Comparison of ENCODE assay signal across 16 cellular contexts in genomic region chr3:29176501-29176900, GRCh38.
DNase-seq lines count a peak whose midpoint lies in the region; ATAC-seq lines count a peak whose summit lies in the region.
"Had no signal": no experiment of that assay in that cellular context is flagged by ENCODE, and none has a peak within 500 bp of the region (broad histone marks: within the 10 kb centered on the region; RNA-seq: fewer than 3 reads in every experiment).

No MANE protein-coding gene starts in this region.

- H3K36me3 ChIP-seq in CD4-positive, CD25-positive, alpha-beta regulatory T cell (ENCODE audit: control insufficient read depth, insufficient read depth, low read length): no peaks in the 10 kb centered on the region
- H3K36me3 ChIP-seq: prostate gland had no signal

- H3K9me3 ChIP-seq in CD4-positive, CD25-positive, alpha-beta regulatory T cell (ENCODE audit: control insufficient read depth in 2 of 2, low read length in 2 of 2): no peaks in the 10 kb centered on the region
- H3K9me3 ChIP-seq: prostate gland had no signal

- DNase-seq in CD4-positive, CD25-positive, alpha-beta regulatory T cell: no peak
- peak; percentile 74 for DNase-seq in NCI-H1092 treated with DMSO at 0.1 percent for 48 hours (lab: John Stamatoyannopoulos, UW)
- peak; percentile 46 for DNase-seq in NCI-H748 treated with DMSO at 0.1 percent for 48 hours (lab: John Stamatoyannopoulos, UW)
- DNase-seq in medulla oblongata (ENCODE audit: extremely low spot score): peak; percentile 37
- no peak for DNase-seq in T-helper 1 cell
- DNase-seq in stimulated activated naive CD4-positive, alpha-beta T cell (lab: John Stamatoyannopoulos, UW): no peak
- DNase-seq in NK-92 (lab: John Stamatoyannopoulos, UW; ENCODE audit: unreplicated experiment): no peak
- DNase-seq: activated CD8-positive, alpha-beta memory T cell treated with anti-CD3 and anti-CD28 coated beads, Interleukin-2, amount 50 U/mL, for 48 hours; activated naive CD8-positive, alpha-beta T cell treated with anti-CD3 and anti-CD28 coated beads, Interleukin-2, amount 10 ng/mL, durations not matched to agents 7 days and 5 days; EL; GOT3; stimulated activated CD4-positive, alpha-beta T cell treated with anti-CD3 and anti-CD28 coated beads, Interleukin-4, amount 100 ng/mL, for 4 hours; stimulated activated naive CD4-positive, alpha-beta T cell treated with Interleukin-2 at 50 U/mL for 16 hours had no signal

- no peaks in the 10 kb centered on the region for H3K27me3 ChIP-seq in CD4-positive, CD25-positive, alpha-beta regulatory T cell (ENCODE audit: control insufficient read depth, insufficient read depth, low read length)

- peaks cover 8 to 33% (median 12%) of the 10 kb centered on the region in 4 donors for H3K4me1 Mint-ChIP-seq in CD4-positive, CD25-positive, alpha-beta regulatory T cell
- H3K4me1 Mint-ChIP-seq: memory B cell had no signal

- H3K4me3 Mint-ChIP-seq in CD4-positive, CD25-positive, alpha-beta regulatory T cell: no peak overlapping the region
- H3K4me3 Mint-ChIP-seq: activated naive CD8-positive, alpha-beta T cell treated with anti-CD3 and anti-CD28 coated beads, Interleukin-2, amount 10 ng/mL, durations not matched to agents 7 days and 5 days; memory B cell had no signal

- no peak overlapping the region for H3K4me3 ChIP-seq in CD4-positive, CD25-positive, alpha-beta regulatory T cell (ENCODE audit: low read depth, low read length)
- H3K4me3 ChIP-seq: prostate gland had no signal

- H3K27me3 Mint-ChIP-seq in CD4-positive, CD25-positive, alpha-beta regulatory T cell: no peaks in the 10 kb centered on the region
- H3K27me3 Mint-ChIP-seq: activated naive CD8-positive, alpha-beta T cell treated with anti-CD3 and anti-CD28 coated beads, Interleukin-2, amount 10 ng/mL, durations not matched to agents 7 days and 5 days; memory B cell had no signal

- no peaks in the 10 kb centered on the region for H3K36me3 Mint-ChIP-seq in CD4-positive, CD25-positive, alpha-beta regulatory T cell

- H3K4me1 ChIP-seq in CD4-positive, CD25-positive, alpha-beta regulatory T cell (ENCODE audit: control insufficient read depth, insufficient read depth, low read length, poor library complexity, severe bottlenecking): no peaks in the 10 kb centered on the region

- H3K27ac Mint-ChIP-seq in CD4-positive, CD25-positive, alpha-beta regulatory T cell: peak overlapping the region in 2 of 3 donors; percentile 28 to 63
- H3K27ac Mint-ChIP-seq: activated naive CD8-positive, alpha-beta T cell treated with anti-CD3 and anti-CD28 coated beads, Interleukin-2, amount 10 ng/mL, durations not matched to agents 7 days and 5 days; memory B cell had no signal

- ATAC-seq in CD4-positive, CD25-positive, alpha-beta regulatory T cell (ENCODE audit: low read depth in 2 of 2): no peak
- ATAC-seq in HG03108 (IDR thresholded peaks at IDR 0.05; ENCODE audit: unreplicated experiment): no peak

- no peak overlapping the region for H3K27ac ChIP-seq in CD4-positive, CD25-positive, alpha-beta regulatory T cell (ENCODE audit: insufficient read depth, low read length, poor library complexity, severe bottlenecking)
- H3K27ac ChIP-seq: prostate gland had no signal

- H3K9me3 Mint-ChIP-seq in CD4-positive, CD25-positive, alpha-beta regulatory T cell: peaks cover 0 to 6% (median 0%) of the 10 kb centered on the region in 7 donors

Comparison
In these comparisons a context has a peak if more than half of its experiments do, and no peak if none do; other contexts are left out.
1. DNase-seq: peak in NCI-H1092 treated with DMSO at 0.1 percent for 48 hours (single experiment), NCI-H748 treated with DMSO at 0.1 percent for 48 hours (single experiment) and medulla oblongata (single experiment); none in CD4-positive, CD25-positive, alpha-beta regulatory T cell (0 of 3), T-helper 1 cell (0 of 5), stimulated activated naive CD4-positive, alpha-beta T cell (0 of 6) and NK-92 (single experiment).